Comparison of ENCODE assay signal across 8 cellular contexts in genomic region chr3:115148142-115148790, GRCh38. TPM values are rescaled to one million over a fixed set of nuclear protein-coding genes. Genes with fewer than 3 reads are reported as not detected.
DNase-seq lines count a peak whose midpoint lies in the region; ATAC-seq and TF ChIP-seq lines count a peak whose summit lies in the region.

No MANE protein-coding gene starts in this region.

- peak overlapping the region; percentile 97 for H3K4me3 Mint-ChIP-seq in activated T-helper 2 cell treated with anti-CD3 and anti-CD28 coated beads, Interferon-gamma antibody, Interleukin-2, Interleukin-4, amounts not matched to agents 10 μg/mL and 5 μg/mL and 100 μg/mL, durations not matched to agents 14 hours and 24 hours and 36 hours (ENCODE audit: low read depth)
- peak overlapping the region; percentile 88 to 98 (median 92) for H3K4me3 Mint-ChIP-seq in immature natural killer cell

- H3K9me3 Mint-ChIP-seq in activated T-helper 2 cell treated with anti-CD3 and anti-CD28 coated beads, Interferon-gamma antibody, Interleukin-2, Interleukin-4, amounts not matched to agents 10 μg/mL and 5 μg/mL and 100 μg/mL, durations not matched to agents 14 hours and 24 hours and 36 hours = no peaks in the 10 kb centered on the region
- H3K9me3 Mint-ChIP-seq in immature natural killer cell = no peaks in the 10 kb centered on the region

- H3K27me3 Mint-ChIP-seq in activated T-helper 2 cell treated with anti-CD3 and anti-CD28 coated beads, Interferon-gamma antibody, Interleukin-2, Interleukin-4, amounts not matched to agents 10 μg/mL and 5 μg/mL and 100 μg/mL, durations not matched to agents 14 hours and 24 hours and 36 hours (ENCODE audit: low read depth) = peaks cover 10% of the 10 kb centered on the region
- H3K27me3 Mint-ChIP-seq in immature natural killer cell (ENCODE audit: low read depth in 3 of 3) = peaks cover 14 to 23% (median 17%) of the 10 kb centered on the region in 3 donors

- peaks cover 17% of the 10 kb centered on the region for H3K4me1 Mint-ChIP-seq in activated T-helper 2 cell treated with anti-CD3 and anti-CD28 coated beads, Interferon-gamma antibody, Interleukin-2, Interleukin-4, amounts not matched to agents 10 μg/mL and 5 μg/mL and 100 μg/mL, durations not matched to agents 14 hours and 24 hours and 36 hours (ENCODE audit: low read depth)
- H3K4me1 Mint-ChIP-seq in immature natural killer cell = peaks cover 20 to 29% of the 10 kb centered on the region in 2 donors

- peak overlapping the region; percentile 98 for H3K27ac ChIP-seq in substantia nigra (ENCODE audit: low read depth, low read length, poor library complexity, severe bottlenecking)

- peaks cover 11% of the 10 kb centered on the region for H3K36me3 Mint-ChIP-seq in activated T-helper 2 cell treated with anti-CD3 and anti-CD28 coated beads, Interferon-gamma antibody, Interleukin-2, Interleukin-4, amounts not matched to agents 10 μg/mL and 5 μg/mL and 100 μg/mL, durations not matched to agents 14 hours and 24 hours and 36 hours (ENCODE audit: low read depth)
- no peaks in the 10 kb centered on the region for H3K36me3 Mint-ChIP-seq in immature natural killer cell

- no peak for TF ChIP-seq CTCF in GM20000 (IDR thresholded peaks at IDR 0.05; ENCODE audit: extremely low read depth, missing control alignments)

- peak overlapping the region; percentile 99 for H3K27ac Mint-ChIP-seq in activated T-helper 2 cell treated with anti-CD3 and anti-CD28 coated beads, Interferon-gamma antibody, Interleukin-2, Interleukin-4, amounts not matched to agents 10 μg/mL and 5 μg/mL and 100 μg/mL, durations not matched to agents 14 hours and 24 hours and 36 hours
- H3K27ac Mint-ChIP-seq in immature natural killer cell = peak overlapping the region; percentile 96 to 99 (median 99)

- DNase-seq in DMS53 (lab: John Stamatoyannopoulos, UW) (peak; percentile 51), DMS53 treated with DMSO at 0.1 percent for 48 hours (lab: John Stamatoyannopoulos, UW; ENCODE audit: unreplicated experiment) (no peak), immature natural killer cell (no peak), substantia nigra (lab: John Stamatoyannopoulos, UW) (no peak), GM20000 (ENCODE audit: low spot score) (no peak)
- no peak for DNase-seq in activated T-helper 2 cell treated with anti-CD3 and anti-CD28 coated beads, Interferon-gamma antibody, Interleukin-2, Interleukin-4, amounts not matched to agents 10 μg/mL and 5 μg/mL and 100 μg/mL, durations not matched to agents 14 hours and 24 hours and 36 hours (ENCODE audit: low spot score)
- no peak for DNase-seq in stimulated activated naive CD4-positive, alpha-beta T cell (lab: John Stamatoyannopoulos, UW)

- intact Hi-C loops in activated T-helper 2 cell treated with anti-CD3 and anti-CD28 coated beads, Interferon-gamma antibody, Interleukin-2, Interleukin-4, amounts not matched to agents 10 μg/mL and 5 μg/mL and 100 μg/mL, durations not matched to agents 14 hours and 24 hours and 36 hours (cut with micrococcal nuclease) = loop anchor here (5.0 kb wide), 3 partner anchors 46 to 1451 kb away; partner anchors contain the start of genes ATP6V1A, NAA50 and USF3

- peak; percentile 0 for ATAC-seq in HG03175 (IDR thresholded peaks at IDR 0.05; ENCODE audit: unreplicated experiment)

RNA-seq across cellular contexts. Expression of gene ZBTB20, which starts 1.2 kb away (rescaled TPM):
- 3.3 and 4.1 TPM in 2 replicates for total RNA-seq in activated T-helper 2 cell treated with anti-CD3 and anti-CD28 coated beads, Interferon-gamma antibody, Interleukin-2, Interleukin-4, amounts not matched to agents 10 μg/mL and 5 μg/mL and 100 μg/mL, durations not matched to agents 14 hours and 24 hours and 36 hours
- 10 to 100 TPM in 2 of 3 donors, 1 to 10 TPM in 1; 7.2 to 21.3 (median 16.5) TPM for polyA plus RNA-seq in immature natural killer cell
